21 cellular contexts compared by ENCODE assay signal in the genomic region with DNA sequence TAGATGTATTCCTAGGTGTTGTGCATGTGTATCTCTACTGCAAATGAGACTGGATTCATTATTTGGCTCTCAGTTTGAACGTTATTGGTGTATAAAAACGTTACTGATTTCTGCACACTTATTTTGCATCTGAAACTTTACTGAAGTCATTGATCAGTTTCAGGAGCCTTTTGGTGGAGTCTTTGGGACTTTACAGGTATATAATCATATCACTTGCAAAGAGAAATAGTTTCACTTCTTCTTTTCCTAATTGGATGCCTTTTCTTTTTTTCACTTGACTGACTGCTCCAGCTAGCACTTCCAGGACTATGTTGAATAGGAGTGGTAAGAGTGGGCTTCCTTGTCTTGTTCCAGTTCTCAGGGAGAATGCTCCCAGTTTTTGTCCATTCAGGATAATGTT.
DNase-seq lines count a peak whose midpoint lies in the region; ATAC-seq, FAIRE-seq and TF ChIP-seq lines count a peak whose summit lies in the region.
"Had no signal": no experiment of that assay in that cellular context is flagged by ENCODE, and none has a peak within 500 bp of the region (broad histone marks: within the 10 kb centered on the region; RNA-seq: fewer than 3 reads in every experiment).

No MANE protein-coding gene starts in this region.

- 62 to 83% (median 67%) methylated on average over 2 of the region's 2 CpGs for WGBS in small intestine, 3 donors

- ATAC-seq in GM18511 (IDR thresholded peaks at IDR 0.05; ENCODE audit: unreplicated experiment) (peak; percentile 83), GM21447 (IDR thresholded peaks at IDR 0.05; ENCODE audit: unreplicated experiment) (peak; percentile 81), HG03095 (IDR thresholded peaks at IDR 0.05; ENCODE audit: unreplicated experiment) (peak; percentile 57), GM18517 (IDR thresholded peaks at IDR 0.05; ENCODE audit: unreplicated experiment) (no peak)
- no peak for ATAC-seq in activated T-helper 17 cell treated with anti-CD3 and anti-CD28 coated beads, Interleukin-2, amount 50 U/mL, for 72 hours (replicated peaks)
- ATAC-seq: GM23338 had no signal

- H3K4me3 ChIP-seq in colonic mucosa = no peak overlapping the region
- H3K4me3 ChIP-seq in small intestine (ENCODE audit: low read depth in 1 of 2, low read length in 2 of 2) = no peak overlapping the region
- H3K4me3 ChIP-seq: GM23338, PC-9 had no signal

- peak; percentile 63 for FAIRE-seq in D721Med (lab: Jason Lieb, UNC)
- FAIRE-seq in small intestine (lab: Jason Lieb, UNC) = no peak

- no peaks in the 10 kb centered on the region for H3K4me1 Mint-ChIP-seq in activated T-helper 17 cell treated with anti-CD3 and anti-CD28 coated beads, Interleukin-2, amount 50 U/mL, for 72 hours
- H3K4me1 Mint-ChIP-seq: GM23338 had no signal

- H3K27me3 ChIP-seq in colonic mucosa (no peaks in the 10 kb centered on the region), small intestine (ENCODE audit: control insufficient read depth in 2 of 2, insufficient read depth in 2 of 2, low read length in 2 of 2) (no peaks in the 10 kb centered on the region)

- no peak for TF ChIP-seq CTCF in D721Med (IDR thresholded peaks at IDR 0.05; ENCODE audit: insufficient read depth, missing control alignments)
- no peak for TF ChIP-seq CTCF in colonic mucosa (IDR thresholded peaks at IDR 0.05)

- no peak for DNase-seq in D721Med (ENCODE audit: insufficient read length, low spot score)
- DNase-seq in colonic mucosa = no peak
- DNase-seq in small intestine = no peak
- DNase-seq: DMS 273 treated with DMSO at 0.1 percent for 48 hours, GDM1, HCEC 1CT, Kasumi-1, MM.1S, NCI-H1092 treated with DMSO at 0.1 percent for 48 hours, NCI-H2227 treated with DMSO at 0.1 percent for 48 hours, NCI-H524 treated with DMSO at 0.1 percent for 48 hours, PC-9, T-helper 1 cell, T-helper 9 cell had no signal

- H3K27ac ChIP-seq in colonic mucosa (no peak overlapping the region), small intestine (ENCODE audit: low read depth in 1 of 2, low read length in 1 of 2) (no peak overlapping the region)
- H3K27ac ChIP-seq: 22Rv1, PC-9 had no signal

- H3K36me3 ChIP-seq in colonic mucosa (no peaks in the 10 kb centered on the region), small intestine (ENCODE audit: control insufficient read depth in 2 of 2, insufficient read depth in 2 of 2, low read length in 2 of 2) (no peaks in the 10 kb centered on the region)

- no peak overlapping the region for H3K27ac Mint-ChIP-seq in activated T-helper 17 cell treated with anti-CD3 and anti-CD28 coated beads, Interleukin-2, amount 50 U/mL, for 72 hours
- H3K27ac Mint-ChIP-seq: GM23338 had no signal

- no peaks in the 10 kb centered on the region for H3K9me3 ChIP-seq in colonic mucosa
- peaks cover 3% of the 10 kb centered on the region for H3K9me3 ChIP-seq in small intestine (ENCODE audit: control insufficient read depth, low read depth)

- peaks cover 11% of the 10 kb centered on the region for H3K9me3 Mint-ChIP-seq in activated T-helper 17 cell treated with anti-CD3 and anti-CD28 coated beads, Interleukin-2, amount 50 U/mL, for 72 hours

- no peaks in the 10 kb centered on the region for H3K36me3 Mint-ChIP-seq in activated T-helper 17 cell treated with anti-CD3 and anti-CD28 coated beads, Interleukin-2, amount 50 U/mL, for 72 hours (ENCODE audit: low read depth)

- H3K4me3 Mint-ChIP-seq in activated T-helper 17 cell treated with anti-CD3 and anti-CD28 coated beads, Interleukin-2, amount 50 U/mL, for 72 hours = no peak overlapping the region
- H3K4me3 Mint-ChIP-seq: GM23338 had no signal

- no peak overlapping the region for H3K9ac ChIP-seq in colonic mucosa (ENCODE audit: low read depth in 2 of 2, low read length in 2 of 2)

- H3K4me1 ChIP-seq in colonic mucosa = no peaks in the 10 kb centered on the region
- no peaks in the 10 kb centered on the region for H3K4me1 ChIP-seq in small intestine (ENCODE audit: control insufficient read depth in 2 of 2, insufficient read depth in 1 of 2, low read depth in 1 of 2, low read length in 1 of 2)

- intact Hi-C loops in colonic mucosa (cut with DNase I) = no loop called here

- no peaks in the 10 kb centered on the region for H3K27me3 Mint-ChIP-seq in activated T-helper 17 cell treated with anti-CD3 and anti-CD28 coated beads, Interleukin-2, amount 50 U/mL, for 72 hours

Comparison
In these comparisons a context has a peak if more than half of its experiments do, and no peak if none do; other contexts are left out.
1. ATAC-seq: peak in GM18511 (single experiment), GM21447 (single experiment) and HG03095 (single experiment); none in GM18517 (single experiment) and activated T-helper 17 cell treated with anti-CD3 and anti-CD28 coated beads, Interleukin-2, amount 50 U/mL, for 72 hours (single experiment).